In genomic region chr5:10030219-10030831, GRCh38 we compare ENCODE assay signal across 11 cellular contexts.
DNase-seq lines count a peak whose midpoint lies in the region; ATAC-seq and TF ChIP-seq lines count a peak whose summit lies in the region.
"Had no signal": no experiment of that assay in that cellular context is flagged by ENCODE, and none has a peak within 500 bp of the region (broad histone marks: within the 10 kb centered on the region; RNA-seq: fewer than 3 reads in every experiment).

No MANE protein-coding gene starts in this region.

- intact Hi-C loops in Calu3 (cut with micrococcal nuclease; ENCODE audit: unreplicated experiment) (loop anchor here (1.0 kb wide), 2 partner anchors 132 to 179 kb away; no protein-coding TSS in a partner anchor), IMR-90 (cut with micrococcal nuclease) (loop anchor here (1.0 to 10.0 kb wide), 4 partner anchors 132 to 876 kb away; no protein-coding TSS in a partner anchor)
- intact Hi-C loops in activated CD4-positive, alpha-beta memory T cell treated with anti-CD3 and anti-CD28 coated beads for 36 hours (cut with micrococcal nuclease), result no loop called here

- TF ChIP-seq CTCF in Calu3 (IDR thresholded peaks at IDR 0.05; ENCODE audit: unreplicated experiment) (peak; percentile 14), IMR-90 (conservative IDR thresholded peaks at IDR 0.05; ENCODE audit: low read depth, low read length) (peak; percentile 52), astrocyte of the cerebellum (IDR thresholded peaks at IDR 0.05; ENCODE audit: low read depth, low read length, missing control alignments) (peak; percentile 26)

- H3K4me1 ChIP-seq in IMR-90 (ENCODE audit: control insufficient read depth, insufficient read depth, low read length), result no peaks in the 10 kb centered on the region; the same call in 1 of the 2 replicates
- H3K4me1 ChIP-seq: stomach had no signal

- no peak overlapping the region for H4K8ac ChIP-seq in IMR-90 (ENCODE audit: low read depth in 2 of 2, low read length in 2 of 2)

- H3K4me3 ChIP-seq in IMR-90 (ENCODE audit: insufficient read depth, low read depth, low read length), result no peak overlapping the region
- no peak overlapping the region for H3K4me3 ChIP-seq in astrocyte of the cerebellum (ENCODE audit: low read depth, low read length)
- H3K4me3 ChIP-seq: stomach had no signal

- no peaks in the 10 kb centered on the region for H3K36me3 ChIP-seq in IMR-90 (ENCODE audit: control insufficient read depth, insufficient read depth, low read length)
- H3K36me3 ChIP-seq: stomach had no signal

- 73% methylated on average over 2 of the region's 2 CpGs; no CpG with 5 or more reads in 1 of the 2 experiments for WGBS in IMR-90 (ENCODE audit: extremely low coverage in 2 of 2, insufficient read length in 1 of 2), 2 experiments

- peak overlapping the region; percentile 41; the same call in 2 of the 3 replicates for H2BK15ac ChIP-seq in IMR-90 (ENCODE audit: low read depth, low read length)

- no peak overlapping the region; the same call in 1 of the 2 replicates for H3K14ac ChIP-seq in IMR-90 (replicated peaks; ENCODE audit: low read depth, low read length)

- H2BK120ac ChIP-seq in IMR-90 (ENCODE audit: low read depth, low read length), result peak overlapping the region; percentile 46; the same call in 1 of the 2 replicates

- no peak overlapping the region for H2AK9ac ChIP-seq in IMR-90 (replicated peaks; ENCODE audit: low read depth, low read length, poor library complexity)

- in situ Hi-C loops in IMR-90 (cut with MboI; ENCODE audit: low sequenced_read_pairs) (no loop called here), astrocyte of the cerebellum (cut with HindIII; ENCODE audit: low sequenced_read_pairs) (no loop called here)

- no peaks in the 10 kb centered on the region for H4K20me1 ChIP-seq in IMR-90 (ENCODE audit: insufficient read depth, low read length)

- no peak overlapping the region; the same call in 1 of the 2 replicates for H4K91ac ChIP-seq in IMR-90 (ENCODE audit: insufficient read depth, low read depth, low read length)

- dilution Hi-C loops in IMR-90 (cut with HindIII; ENCODE audit: low sequenced_read_pairs, unreplicated experiment), result no loop called here

- no peak overlapping the region; the same call in 1 of the 2 replicates for H3K4ac ChIP-seq in IMR-90 (ENCODE audit: low read depth, low read length)

- no peaks in the 10 kb centered on the region for H3K36me3 Mint-ChIP-seq in Calu3 (ENCODE audit: insufficient read depth, unreplicated experiment)
- no peaks in the 10 kb centered on the region for H3K36me3 Mint-ChIP-seq in activated CD4-positive, alpha-beta memory T cell treated with anti-CD3 and anti-CD28 coated beads for 36 hours
- no peaks in the 10 kb centered on the region for H3K36me3 Mint-ChIP-seq in activated T-helper 17 cell treated with anti-CD3 and anti-CD28 coated beads, Interleukin-2, amount 50 U/mL, for 72 hours (ENCODE audit: low read depth)

- ATAC-seq in IMR-90 (ENCODE audit: low read depth) (peak; percentile 80), GM21528 (IDR thresholded peaks at IDR 0.05; ENCODE audit: low FRiP score, unreplicated experiment) (no peak)
- no peak for ATAC-seq in activated T-helper 17 cell treated with anti-CD3 and anti-CD28 coated beads, Interleukin-2, amount 50 U/mL, for 72 hours (replicated peaks)
- ATAC-seq: activated CD4-positive, CD25-positive, alpha-beta regulatory T cell treated with anti-CD3 and anti-CD28 coated beads, Interleukin-2, amount 50 U/mL, for 24 hours had no signal

- no peak overlapping the region for H3K23ac ChIP-seq in IMR-90 (ENCODE audit: low read depth, low read length)

- no peak overlapping the region for H3K27ac Mint-ChIP-seq in Calu3 (ENCODE audit: unreplicated experiment)
- H3K27ac Mint-ChIP-seq in activated CD4-positive, alpha-beta memory T cell treated with anti-CD3 and anti-CD28 coated beads for 36 hours, result no peak overlapping the region
- H3K27ac Mint-ChIP-seq in activated T-helper 17 cell treated with anti-CD3 and anti-CD28 coated beads, Interleukin-2, amount 50 U/mL, for 72 hours, result no peak overlapping the region

- peak overlapping the region; percentile 39; the same call in 1 of the 2 replicates for H2BK20ac ChIP-seq in IMR-90 (ENCODE audit: low read depth, low read length)

- BruUV-seq in Calu3 (replicated peaks; lab: Mats Ljungman, UMichigan) (no TSS peak), IMR-90 (replicated peaks; lab: Mats Ljungman, UMichigan) (no TSS peak)

- no peak overlapping the region for H3K27ac ChIP-seq in IMR-90 (ENCODE audit: insufficient read depth, low read length)
- H3K27ac ChIP-seq: stomach had no signal

- H3K27me3 Mint-ChIP-seq in Calu3 (ENCODE audit: unreplicated experiment), result no peaks in the 10 kb centered on the region
- no peaks in the 10 kb centered on the region for H3K27me3 Mint-ChIP-seq in activated CD4-positive, alpha-beta memory T cell treated with anti-CD3 and anti-CD28 coated beads for 36 hours
- no peaks in the 10 kb centered on the region for H3K27me3 Mint-ChIP-seq in activated T-helper 17 cell treated with anti-CD3 and anti-CD28 coated beads, Interleukin-2, amount 50 U/mL, for 72 hours

- H3K79me1 ChIP-seq in IMR-90 (ENCODE audit: low read depth in 1 of 2, low read length in 2 of 2), result no peaks in the 10 kb centered on the region

- POLR2A ChIA-PET in IMR-90 (lab: Charles Lee; ENCODE audit: unreplicated experiment), result no interaction called here
- POLR2A ChIA-PET in activated CD4-positive, alpha-beta memory T cell treated with anti-CD3 and anti-CD28 coated beads for 36 hours (lab: Charles Lee), result no interaction called here

- H3K18ac ChIP-seq in IMR-90 (ENCODE audit: low read depth, low read length), result no peak overlapping the region

- TF ChIP-seq POLR2A in IMR-90 (IDR thresholded peaks at IDR 0.05; ENCODE audit: low read depth, low read length), result no peak

- H3K4me2 ChIP-seq in IMR-90 (ENCODE audit: low read depth, low read length), result no peak overlapping the region

- no peak overlapping the region for H4K5ac ChIP-seq in IMR-90 (ENCODE audit: low read depth, low read length)

- H2AFZ ChIP-seq in IMR-90 (replicated peaks; ENCODE audit: low read length, poor library complexity), result no peak overlapping the region

- no peak overlapping the region for H3K4me3 Mint-ChIP-seq in Calu3 (ENCODE audit: low read depth, unreplicated experiment)
- H3K4me3 Mint-ChIP-seq in activated CD4-positive, alpha-beta memory T cell treated with anti-CD3 and anti-CD28 coated beads for 36 hours, result no peak overlapping the region
- H3K4me3 Mint-ChIP-seq in activated T-helper 17 cell treated with anti-CD3 and anti-CD28 coated beads, Interleukin-2, amount 50 U/mL, for 72 hours, result no peak overlapping the region

- DNase-seq in Calu3 (peak; percentile 58), IMR-90 (peak; percentile 60), astrocyte of the cerebellum (ENCODE audit: low read depth) (peak; percentile 2), left kidney (ENCODE audit: low read depth, low spot score) (peak; percentile 55), SHP77 treated with DMSO at 0.1 percent for 48 hours (lab: John Stamatoyannopoulos, UW) (no peak)
- no peak for DNase-seq in activated CD4-positive, alpha-beta memory T cell treated with anti-CD3 and anti-CD28 coated beads for 36 hours
- DNase-seq: anterior cingulate cortex, stomach had no signal

- TF ChIP-seq RAD21 in IMR-90 (IDR thresholded peaks at IDR 0.05; ENCODE audit: low read length), result peak; percentile 72

- peaks cover 3% of the 10 kb centered on the region; the same call in 1 of the 2 replicates for H3K9me1 ChIP-seq in IMR-90 (ENCODE audit: insufficient read depth, low read length)

- no peak overlapping the region for H3K56ac ChIP-seq in IMR-90 (ENCODE audit: extremely low read depth, insufficient read depth, low read length)

- H3K9ac ChIP-seq in IMR-90 (ENCODE audit: low read depth, low read length), result no peak overlapping the region

- peaks cover 3% of the 10 kb centered on the region for H3K9me3 Mint-ChIP-seq in Calu3 (ENCODE audit: low read depth, unreplicated experiment)
- H3K9me3 Mint-ChIP-seq in activated CD4-positive, alpha-beta memory T cell treated with anti-CD3 and anti-CD28 coated beads for 36 hours, result peaks cover 9% of the 10 kb centered on the region
- H3K9me3 Mint-ChIP-seq in activated T-helper 17 cell treated with anti-CD3 and anti-CD28 coated beads, Interleukin-2, amount 50 U/mL, for 72 hours, result peaks cover 6% of the 10 kb centered on the region

- no peaks in the 10 kb centered on the region for H3K4me1 Mint-ChIP-seq in Calu3 (ENCODE audit: low read depth, unreplicated experiment)
- no peaks in the 10 kb centered on the region for H3K4me1 Mint-ChIP-seq in activated CD4-positive, alpha-beta memory T cell treated with anti-CD3 and anti-CD28 coated beads for 36 hours (ENCODE audit: low read depth)
- H3K4me1 Mint-ChIP-seq in activated T-helper 17 cell treated with anti-CD3 and anti-CD28 coated beads, Interleukin-2, amount 50 U/mL, for 72 hours, result no peaks in the 10 kb centered on the region

- peak overlapping the region; percentile 9; the same call in 1 of the 2 replicates for H2AK5ac ChIP-seq in IMR-90 (ENCODE audit: low read depth, low read length)

- CTCF ChIA-PET in Calu3 (lab: Charles Lee) (interaction anchor here (0.8 to 1.4 kb wide), 5 partner anchors 131 to 267 kb away, joined by 3 to 17 read pairs (median 4); no protein-coding TSS in a partner anchor), IMR-90 (lab: Yijun Ruan, JAX) (interaction anchor here (1.0 to 1.4 kb wide), 4 partner anchors 131 to 482 kb away, joined by 4 to 6 read pairs (median 4); no protein-coding TSS in a partner anchor)
- CTCF ChIA-PET in activated CD4-positive, alpha-beta memory T cell treated with anti-CD3 and anti-CD28 coated beads for 36 hours (lab: Charles Lee), result no interaction called here

- no peak overlapping the region for H2BK5ac ChIP-seq in IMR-90 (ENCODE audit: low read depth, low read length, poor library complexity, severe bottlenecking)

- H3K27me3 ChIP-seq in IMR-90 (ENCODE audit: control insufficient read depth, insufficient read depth, low read length), result no peaks in the 10 kb centered on the region
- H3K27me3 ChIP-seq: stomach had no signal

- no peaks in the 10 kb centered on the region for H3K9me3 ChIP-seq in IMR-90 (ENCODE audit: control insufficient read depth, insufficient read depth, low read length)

TF ChIP-seq in IMR-90, 13 proteins besides CTCF, POLR2A, EP300 and RAD21:
- peak; percentile 52 for TF ChIP-seq SMC3 (IDR thresholded peaks at IDR 0.05; ENCODE audit: low read depth, low read length)
- TF ChIP-seq MXI1 (IDR thresholded peaks at IDR 0.05; ENCODE audit: borderline replicate concordance, low read depth, low read length), result no peak

Comparison
In these comparisons a context has a peak if more than half of its experiments do, and no peak if none do; other contexts are left out.
1. DNase-seq: peak in Calu3 (single experiment), IMR-90 (single experiment), astrocyte of the cerebellum (single experiment) and left kidney (single experiment); none in activated CD4-positive, alpha-beta memory T cell treated with anti-CD3 and anti-CD28 coated beads for 36 hours (single experiment) and SHP77 treated with DMSO at 0.1 percent for 48 hours (single experiment).
2. Peak in every context shown above with its lines, with median percentiles within 50 percentile points of each other: CTCF ChIP-seq.